Comparison of ENCODE assay signal across 14 cellular contexts in the genomic region with DNA sequence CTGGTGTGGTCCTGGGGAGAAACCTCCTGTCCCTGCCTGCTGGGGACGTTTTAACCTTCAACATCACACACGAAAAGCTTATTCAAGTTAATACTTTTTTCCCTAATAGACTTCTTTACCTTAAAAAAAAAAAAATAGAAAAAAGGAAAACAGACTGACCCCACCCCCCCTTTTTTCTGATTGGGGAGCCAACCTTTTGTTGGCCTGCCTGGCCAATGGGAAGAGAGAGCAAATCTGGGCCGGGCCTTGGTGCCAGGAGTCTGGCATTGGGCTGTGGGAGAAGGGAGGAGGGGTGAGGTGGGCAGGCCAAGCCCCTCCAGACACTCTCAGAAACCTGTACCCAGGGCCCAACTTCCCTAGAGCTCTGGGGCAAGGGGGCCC. TPM values are rescaled to one million over a fixed set of nuclear protein-coding genes. Genes with fewer than 3 reads are reported as not detected.
DNase-seq lines count a peak whose midpoint lies in the region; ATAC-seq, FAIRE-seq and TF ChIP-seq lines count a peak whose summit lies in the region.
"Had no signal": no experiment of that assay in that cellular context is flagged by ENCODE, and none has a peak within 500 bp of the region (broad histone marks: within the 10 kb centered on the region; RNA-seq: fewer than 3 reads in every experiment).

No MANE protein-coding gene starts in this region.

- H3K4me3 Mint-ChIP-seq in MCF 10A (ENCODE audit: unreplicated experiment): no peak overlapping the region
- no peak overlapping the region for H3K4me3 Mint-ChIP-seq in stimulated activated naive B cell treated with anti-CD40 and anti-IgM and Interleukin-4, amounts not matched to agents 10 μg/mL and 1 μg/mL and 100 μg/mL, for 72 hours
- no peak overlapping the region for H3K4me3 Mint-ChIP-seq in CD4-positive, alpha-beta memory T cell
- H3K4me3 Mint-ChIP-seq: activated naive CD8-positive, alpha-beta T cell treated with anti-CD3 and anti-CD28 coated beads, Interleukin-2, amount 10 ng/mL, durations not matched to agents 7 days and 5 days had no signal

- H3K36me3 Mint-ChIP-seq in MCF 10A (ENCODE audit: insufficient read depth, unreplicated experiment): peaks cover 22% of the 10 kb centered on the region
- peaks cover 5 to 8% of the 10 kb centered on the region in 2 donors for H3K36me3 Mint-ChIP-seq in stimulated activated naive B cell treated with anti-CD40 and anti-IgM and Interleukin-4, amounts not matched to agents 10 μg/mL and 1 μg/mL and 100 μg/mL, for 72 hours
- peaks cover 0 to 7% of the 10 kb centered on the region in 2 donors for H3K36me3 Mint-ChIP-seq in CD4-positive, alpha-beta memory T cell

- POLR2A ChIA-PET in MCF 10A (lab: Yijun Ruan, JAX): interaction anchor here (1.0 to 1.2 kb wide), 2 partner anchors 18 to 42 kb away, joined by 3 read pairs; no protein-coding TSS in a partner anchor
- POLR2A ChIA-PET in Panc1 (lab: Charles Lee): no interaction called here
- POLR2A ChIA-PET in CD4-positive, alpha-beta memory T cell (lab: Charles Lee; ENCODE audit: partially characterized antibody): interaction anchor here (2.2 to 32.1 kb wide), 2 partner anchors 11 to 44 kb away, joined by 8 to 503 read pairs; partner anchors contain the start of gene CBX4

- H3K4me3 ChIP-seq in breast epithelium (peak overlapping the region in 2 of 3 donors; percentile 41 to 46), Panc1 (ENCODE audit: low read depth in 2 of 2, low read length in 2 of 2) (peak overlapping the region; percentile 62 to 63), foreskin fibroblast (ENCODE audit: low read depth in 1 of 2, low read length in 2 of 2) (peak overlapping the region; percentile 45 to 55)
- H3K4me3 ChIP-seq in CD4-positive, alpha-beta memory T cell (ENCODE audit: low read length in 2 of 2): no peak overlapping the region
- H3K4me3 ChIP-seq: BLaER1 treated with 17β-estradiol and CSF1 and Interleukin-3, amounts not matched to agents 10 nM and 100 nM had no signal

- no peaks in the 10 kb centered on the region for H3K9me3 Mint-ChIP-seq in MCF 10A (ENCODE audit: unreplicated experiment)
- H3K9me3 Mint-ChIP-seq in stimulated activated naive B cell treated with anti-CD40 and anti-IgM and Interleukin-4, amounts not matched to agents 10 μg/mL and 1 μg/mL and 100 μg/mL, for 72 hours: no peaks in the 10 kb centered on the region
- peaks cover 0 to 1% (median 0%) of the 10 kb centered on the region in 8 donors for H3K9me3 Mint-ChIP-seq in CD4-positive, alpha-beta memory T cell
- H3K9me3 Mint-ChIP-seq: activated naive CD8-positive, alpha-beta T cell treated with anti-CD3 and anti-CD28 coated beads, Interleukin-2, amount 10 ng/mL, durations not matched to agents 7 days and 5 days had no signal

- H3K4me1 ChIP-seq in breast epithelium: peaks cover 3 to 20% of the 10 kb centered on the region in 2 donors
- H3K4me1 ChIP-seq in Panc1 (ENCODE audit: control insufficient read depth, insufficient read depth, low read length): peaks cover 33% of the 10 kb centered on the region
- H3K4me1 ChIP-seq in CD4-positive, alpha-beta memory T cell (ENCODE audit: insufficient read depth, low read length): peaks cover 47% of the 10 kb centered on the region

- no peaks in the 10 kb centered on the region for H3K4me1 Mint-ChIP-seq in MCF 10A (ENCODE audit: insufficient read depth, unreplicated experiment)
- peaks cover 17 to 38% of the 10 kb centered on the region in 2 donors for H3K4me1 Mint-ChIP-seq in stimulated activated naive B cell treated with anti-CD40 and anti-IgM and Interleukin-4, amounts not matched to agents 10 μg/mL and 1 μg/mL and 100 μg/mL, for 72 hours
- peaks cover 12 to 34% (median 19%) of the 10 kb centered on the region in 4 donors for H3K4me1 Mint-ChIP-seq in CD4-positive, alpha-beta memory T cell

- DNase-seq in breast epithelium (ENCODE audit: low spot score in 2 of 2) (no peak), MCF 10A (ENCODE audit: unreplicated experiment) (no peak), Panc1 (ENCODE audit: low read depth, low spot score) (no peak), foreskin fibroblast (peak; percentile 58 to 72), NCI-H774 (lab: John Stamatoyannopoulos, UW) (no peak), RCC 7860 (ENCODE audit: low spot score) (no peak)
- no peak for DNase-seq in stimulated activated naive B cell treated with anti-CD40 and anti-IgM and Interleukin-4, amounts not matched to agents 10 μg/mL and 1 μg/mL and 100 μg/mL, for 72 hours
- DNase-seq in CD4-positive, alpha-beta memory T cell: no peak
- DNase-seq: activated naive CD8-positive, alpha-beta T cell treated with anti-CD3 and anti-CD28 coated beads, Interleukin-2, amount 10 ng/mL, durations not matched to agents 7 days and 5 days; naive thymus-derived CD4-positive, alpha-beta T cell; NCI-H524 treated with DMSO at 0.1 percent for 48 hours; stimulated activated CD4-positive, alpha-beta T cell treated with anti-CD3 and anti-CD28 coated beads, Interleukin-4, amount 100 ng/mL, for 24 hours had no signal

- CTCF ChIA-PET in MCF 10A (lab: Yijun Ruan, JAX) (interaction anchor here (0.9 kb wide), 1 partner anchor 9 kb away, joined by 3 read pairs; no protein-coding TSS in a partner anchor), Panc1 (lab: Charles Lee) (interaction anchor here (1.1 kb wide), 1 partner anchor 45 kb away, joined by 17 read pairs; the partner anchor contains the start of gene CBX4)
- CTCF ChIA-PET in CD4-positive, alpha-beta memory T cell (lab: Charles Lee; ENCODE audit: partially characterized antibody): interaction anchor here (0.9 to 1.7 kb wide), 3 partner anchors 17 to 47 kb away, joined by 3 to 4 read pairs (median 3); partner anchors contain the start of gene CBX4

- in situ Hi-C loops in Panc1 (cut with HindIII; ENCODE audit: low pct_unique_long_range_greater_than_20kb, low sequenced_read_pairs): loop anchor here (25.0 kb wide), 1 partner anchor 193 kb away; no protein-coding TSS in a partner anchor

- H3K27ac ChIP-seq in breast epithelium: peak overlapping the region in 1 of 2 donors; percentile 15
- H3K27ac ChIP-seq in Panc1 (ENCODE audit: low read length): peak overlapping the region; percentile 88
- no peak overlapping the region for H3K27ac ChIP-seq in CD4-positive, alpha-beta memory T cell (ENCODE audit: low read depth, low read length)
- H3K27ac ChIP-seq: BLaER1 treated with 17β-estradiol and CSF1 and Interleukin-3, amounts not matched to agents 10 nM and 100 nM had no signal

- H3K9me3 ChIP-seq in breast epithelium: no peaks in the 10 kb centered on the region
- no peaks in the 10 kb centered on the region for H3K9me3 ChIP-seq in Panc1 (ENCODE audit: control insufficient read depth, insufficient read depth, low read depth, low read length)
- H3K9me3 ChIP-seq in CD4-positive, alpha-beta memory T cell (ENCODE audit: control insufficient read depth in 1 of 2, low read length in 2 of 2): no peaks in the 10 kb centered on the region
- H3K9me3 ChIP-seq: BLaER1 treated with 17β-estradiol and CSF1 and Interleukin-3, amounts not matched to agents 10 nM and 100 nM had no signal

- peaks cover 6% of the 10 kb centered on the region for H3K27me3 Mint-ChIP-seq in MCF 10A (ENCODE audit: insufficient read depth, unreplicated experiment)
- peaks cover 33 to 40% of the 10 kb centered on the region in 2 donors for H3K27me3 Mint-ChIP-seq in stimulated activated naive B cell treated with anti-CD40 and anti-IgM and Interleukin-4, amounts not matched to agents 10 μg/mL and 1 μg/mL and 100 μg/mL, for 72 hours
- H3K27me3 Mint-ChIP-seq in CD4-positive, alpha-beta memory T cell: peaks cover 20 to 30% of the 10 kb centered on the region in 2 donors

- H3K36me3 ChIP-seq in breast epithelium (no peaks in the 10 kb centered on the region), Panc1 (ENCODE audit: control insufficient read depth, insufficient read depth, low read length) (peaks cover 3% of the 10 kb centered on the region; the same call in 1 of the 2 replicates)
- H3K36me3 ChIP-seq in CD4-positive, alpha-beta memory T cell (ENCODE audit: insufficient read depth, low read length): no peaks in the 10 kb centered on the region

- BruUV-seq in MCF 10A (replicated peaks; lab: Mats Ljungman, UMichigan): no TSS peak
- BruUV-seq in Panc1 (replicated peaks; lab: Mats Ljungman, UMichigan): no TSS peak

- peaks cover 20 to 60% of the 10 kb centered on the region in 2 donors for H3K27me3 ChIP-seq in breast epithelium
- H3K27me3 ChIP-seq in Panc1 (ENCODE audit: control insufficient read depth, insufficient read depth, low read length): no peaks in the 10 kb centered on the region
- peaks cover 30% of the 10 kb centered on the region for H3K27me3 ChIP-seq in CD4-positive, alpha-beta memory T cell (ENCODE audit: insufficient read depth, low read length)

- intact Hi-C loops in breast epithelium (cut with DNase I; ENCODE audit: low total_unique reads) (no loop called here), MCF 10A (cut with micrococcal nuclease) (no loop called here), Panc1 (cut with micrococcal nuclease; ENCODE audit: unreplicated experiment) (loop anchor here (5.0 kb wide), 1 partner anchor 198 kb away; no protein-coding TSS in a partner anchor)
- intact Hi-C loops in CD4-positive, alpha-beta memory T cell (cut with micrococcal nuclease): no loop called here

- peak; percentile 31; the same call in 1 of the 2 replicates for ATAC-seq in Panc1
- no peak for ATAC-seq in stimulated activated naive B cell treated with anti-CD40 and anti-IgM and Interleukin-4, amounts not matched to agents 10 μg/mL and 1 μg/mL and 100 μg/mL, for 72 hours (replicated peaks)
- ATAC-seq: esophagus mucosa; naive thymus-derived CD4-positive, alpha-beta T cell had no signal

- no peak overlapping the region for H3K27ac Mint-ChIP-seq in MCF 10A (ENCODE audit: low read depth, unreplicated experiment)
- H3K27ac Mint-ChIP-seq in stimulated activated naive B cell treated with anti-CD40 and anti-IgM and Interleukin-4, amounts not matched to agents 10 μg/mL and 1 μg/mL and 100 μg/mL, for 72 hours: peak overlapping the region; percentile 87
- H3K27ac Mint-ChIP-seq in CD4-positive, alpha-beta memory T cell: peak overlapping the region in 1 of 7 donors; percentile 64
- H3K27ac Mint-ChIP-seq: activated naive CD8-positive, alpha-beta T cell treated with anti-CD3 and anti-CD28 coated beads, Interleukin-2, amount 10 ng/mL, durations not matched to agents 7 days and 5 days had no signal

- no peak for TF ChIP-seq POLR2A in breast epithelium (IDR thresholded peaks at IDR 0.05)

- TF ChIP-seq CTCF in breast epithelium (IDR thresholded peaks at IDR 0.05): no peak
- no peak for TF ChIP-seq CTCF in MCF 10A (IDR thresholded peaks at IDR 0.05; ENCODE audit: unreplicated experiment)
- TF ChIP-seq CTCF in Panc1 (IDR thresholded peaks at IDR 0.05): no peak
- no peak for TF ChIP-seq CTCF in foreskin fibroblast (IDR thresholded peaks at IDR 0.05; ENCODE audit: low read depth, low read length)

- FAIRE-seq in RCC 7860 (lab: Jason Lieb, UNC): no peak

RNA-seq across cellular contexts. Expression of gene CBX8, which starts 3.0 kb away (rescaled TPM):
- total RNA-seq in breast epithelium: 1 to 10 TPM; 1.9 to 9.2 (median 6.7) TPM
- 9.4 and 10.5 TPM in 2 replicates for total RNA-seq in MCF 10A (2022)
- total RNA-seq in Panc1 (2021; ENCODE audit: unreplicated experiment): 15.3 TPM
- 17.3 TPM for polyA plus RNA-seq in Panc1 (2012; ENCODE audit: insufficient read length)
- total RNA-seq in CD4-positive, alpha-beta memory T cell: 1 to 10 TPM; 2.8 to 4.1 TPM
- under 1 TPM; 0.29 to 0.34 TPM for polyA plus RNA-seq in CD4-positive, alpha-beta memory T cell

RNA-seq across cellular contexts. Expression of gene CBX2, which starts 16.0 kb away (rescaled TPM):
- total RNA-seq in breast epithelium: 1 to 10 TPM; 1.2 to 2.2 (median 2.0) TPM
- total RNA-seq in MCF 10A (2022): 3.8 and 3.9 TPM in 2 replicates
- 9.0 TPM for total RNA-seq in Panc1 (2021; ENCODE audit: unreplicated experiment)
- polyA plus RNA-seq in Panc1 (2012; ENCODE audit: insufficient read length): 5.9 TPM
- total RNA-seq in CD4-positive, alpha-beta memory T cell: under 1 TPM; 0.06 to 0.44 TPM
- polyA plus RNA-seq in CD4-positive, alpha-beta memory T cell: not detected

RNA-seq across cellular contexts. Expression of gene CBX4, which starts 45.3 kb away (rescaled TPM):
- total RNA-seq in breast epithelium: 10 to 100 TPM; 11.5 to 20.6 (median 13.4) TPM
- 85.8 and 89.7 TPM in 2 replicates for total RNA-seq in MCF 10A (2022)
- 48.6 TPM for total RNA-seq in Panc1 (2021; ENCODE audit: unreplicated experiment)
- polyA plus RNA-seq in Panc1 (2012; ENCODE audit: insufficient read length): 39.2 TPM
- total RNA-seq in CD4-positive, alpha-beta memory T cell: 10 to 100 TPM; 64.7 to 65.7 TPM
- polyA plus RNA-seq in CD4-positive, alpha-beta memory T cell: 1 to 10 TPM; 1.2 to 9.7 TPM

Comparison
In these comparisons a context has a peak if more than half of its experiments do, and no peak if none do; other contexts are left out.
1. DNase-seq: peak in foreskin fibroblast (2 of 2); none in breast epithelium (0 of 2), MCF 10A (single experiment), Panc1 (single experiment), stimulated activated naive B cell treated with anti-CD40 and anti-IgM and Interleukin-4, amounts not matched to agents 10 μg/mL and 1 μg/mL and 100 μg/mL, for 72 hours (single experiment), NCI-H774 (single experiment), RCC 7860 (single experiment) and CD4-positive, alpha-beta memory T cell (0 of 5).
2. H3K4me3 ChIP-seq: peak in breast epithelium (2 of 3), Panc1 (2 of 2) and foreskin fibroblast (2 of 2); none in CD4-positive, alpha-beta memory T cell (0 of 2).